Comparison of ENCODE assay signal across 16 cellular contexts in the genomic region with DNA sequence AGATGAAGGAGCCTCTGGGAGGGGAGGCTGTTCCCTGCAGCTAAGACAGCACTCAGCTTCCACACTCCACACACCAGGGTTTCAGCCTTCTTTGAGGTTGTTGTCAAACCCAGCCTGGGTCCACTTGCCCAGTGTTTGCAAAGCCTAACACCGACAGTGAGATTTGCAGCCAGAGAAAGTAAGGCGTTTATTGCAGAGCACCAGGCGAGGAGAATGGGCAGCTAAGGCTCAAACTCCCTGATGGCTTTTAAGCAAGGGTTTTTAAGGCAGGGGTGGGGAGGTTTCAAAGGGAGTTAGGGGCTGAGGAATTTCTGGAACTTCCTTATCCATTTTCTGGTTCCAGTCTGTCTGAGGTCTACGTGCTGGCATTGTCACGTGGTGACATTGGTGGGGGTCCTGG. TPM values are rescaled to one million over a fixed set of nuclear protein-coding genes. Genes with fewer than 3 reads are reported as not detected.
A peak's percentile ranks its signal among the peaks of the same experiment; 100 is the strongest.
DNase-seq lines count a peak whose midpoint lies in the region; ATAC-seq and TF ChIP-seq lines count a peak whose summit lies in the region.
"Had no signal": no experiment of that assay in that cellular context is flagged by ENCODE, and none has a peak within 500 bp of the region (broad histone marks: within the 10 kb centered on the region; RNA-seq: fewer than 3 reads in every experiment).

No MANE protein-coding gene starts in this region.

- no peak overlapping the region for H3K18ac ChIP-seq in H9 (ENCODE audit: insufficient read length, low read depth, low read length)

- no peaks in the 10 kb centered on the region for H3K27me3 Mint-ChIP-seq in CD4-positive, alpha-beta memory T cell
- no peaks in the 10 kb centered on the region for H3K27me3 Mint-ChIP-seq in H9 (ENCODE audit: low read depth)
- H3K27me3 Mint-ChIP-seq in activated naive CD8-positive, alpha-beta T cell treated with anti-CD3 and anti-CD28 coated beads, Interleukin-2, amount 10 ng/mL, durations not matched to agents 7 days and 5 days: no peaks in the 10 kb centered on the region
- H3K27me3 Mint-ChIP-seq in naive thymus-derived CD4-positive, alpha-beta T cell: no peaks in the 10 kb centered on the region

- H4K8ac ChIP-seq in H9 (replicated peaks; ENCODE audit: insufficient read length, low read depth, low read length): no peak overlapping the region

- H3K9me3 ChIP-seq in CD4-positive, alpha-beta memory T cell (ENCODE audit: control insufficient read depth in 1 of 2, low read length in 2 of 2): no peaks in the 10 kb centered on the region
- no peaks in the 10 kb centered on the region for H3K9me3 ChIP-seq in H9 (ENCODE audit: control insufficient read depth, low read depth, low read length)
- H3K9me3 ChIP-seq in naive thymus-derived CD4-positive, alpha-beta T cell (ENCODE audit: control insufficient read depth in 2 of 3, low read length in 3 of 3): no peaks in the 10 kb centered on the region
- H3K9me3 ChIP-seq: Peyer's patch, prostate gland, upper lobe of left lung had no signal

- no peak overlapping the region for H2BK120ac ChIP-seq in H9 (ENCODE audit: low read depth, low read length, poor library complexity, severe bottlenecking)

- H3K27ac Mint-ChIP-seq in CD4-positive, alpha-beta memory T cell: peak overlapping the region in 4 of 7 donors; percentile 17 to 81 (median 40)
- peak overlapping the region; percentile 85 to 90 (median 88) for H3K27ac Mint-ChIP-seq in H9
- H3K27ac Mint-ChIP-seq in activated naive CD8-positive, alpha-beta T cell treated with anti-CD3 and anti-CD28 coated beads, Interleukin-2, amount 10 ng/mL, durations not matched to agents 7 days and 5 days: no peak overlapping the region
- H3K27ac Mint-ChIP-seq in naive thymus-derived CD4-positive, alpha-beta T cell: peak overlapping the region; percentile 35 to 89 (median 72)

- no peak overlapping the region for H2BK5ac ChIP-seq in H9 (ENCODE audit: insufficient read length, low read length)

- no peak overlapping the region for H2BK20ac ChIP-seq in H9 (ENCODE audit: low read depth, low read length, poor library complexity, severe bottlenecking)

- H3K4me3 ChIP-seq in CD4-positive, alpha-beta memory T cell (ENCODE audit: low read length in 2 of 2): no peak overlapping the region
- no peak overlapping the region for H3K4me3 ChIP-seq in naive thymus-derived CD4-positive, alpha-beta T cell (ENCODE audit: low read length)
- H3K4me3 ChIP-seq: Peyer's patch, prostate gland, upper lobe of left lung had no signal

- H3K27ac ChIP-seq in CD4-positive, alpha-beta memory T cell (ENCODE audit: low read depth, low read length): no peak overlapping the region
- no peak overlapping the region for H3K27ac ChIP-seq in H9 (ENCODE audit: insufficient read length, low read depth, low read length)
- peak overlapping the region; percentile 34 for H3K27ac ChIP-seq in naive thymus-derived CD4-positive, alpha-beta T cell (ENCODE audit: low read depth, low read length)

- H3K4me3 Mint-ChIP-seq in CD4-positive, alpha-beta memory T cell: no peak overlapping the region
- H3K4me3 Mint-ChIP-seq in H9: no peak overlapping the region
- H3K4me3 Mint-ChIP-seq in activated naive CD8-positive, alpha-beta T cell treated with anti-CD3 and anti-CD28 coated beads, Interleukin-2, amount 10 ng/mL, durations not matched to agents 7 days and 5 days: no peak overlapping the region
- H3K4me3 Mint-ChIP-seq in naive thymus-derived CD4-positive, alpha-beta T cell: no peak overlapping the region

- no peak overlapping the region for H2AFZ ChIP-seq in H9 (ENCODE audit: low read length)

- no peak overlapping the region for H2BK15ac ChIP-seq in H9 (ENCODE audit: low read depth, low read length)

- H2AK5ac ChIP-seq in H9 (ENCODE audit: insufficient read length, low read length): no peak overlapping the region

- no peak for ATAC-seq in activated naive CD8-positive, alpha-beta T cell treated with anti-CD3 and anti-CD28 coated beads, Interleukin-2, amount 10 ng/mL, durations not matched to agents 7 days and 5 days (ENCODE audit: low read depth)
- ATAC-seq in naive thymus-derived CD4-positive, alpha-beta T cell: no peak
- ATAC-seq in omental fat pad (ENCODE audit: low FRiP score) (no peak), HG02840 (IDR thresholded peaks at IDR 0.05; ENCODE audit: low FRiP score, unreplicated experiment) (no peak), HG03095 (IDR thresholded peaks at IDR 0.05; ENCODE audit: unreplicated experiment) (no peak)

- H3K9me3 Mint-ChIP-seq in CD4-positive, alpha-beta memory T cell: no peaks in the 10 kb centered on the region
- no peaks in the 10 kb centered on the region for H3K9me3 Mint-ChIP-seq in H9
- H3K9me3 Mint-ChIP-seq in activated naive CD8-positive, alpha-beta T cell treated with anti-CD3 and anti-CD28 coated beads, Interleukin-2, amount 10 ng/mL, durations not matched to agents 7 days and 5 days: no peaks in the 10 kb centered on the region
- H3K9me3 Mint-ChIP-seq in naive thymus-derived CD4-positive, alpha-beta T cell: no peaks in the 10 kb centered on the region

- no CpG with 5 or more reads among the region's 5 CpGs for whole genome bisulfite sequencing in H9 (ENCODE audit: extremely low coverage, insufficient read length, low lambda C conversion rate)

- H3K27me3 ChIP-seq in CD4-positive, alpha-beta memory T cell (ENCODE audit: insufficient read depth, low read length): no peaks in the 10 kb centered on the region
- no peaks in the 10 kb centered on the region for H3K27me3 ChIP-seq in H9 (ENCODE audit: insufficient read depth, low read length)
- no peaks in the 10 kb centered on the region for H3K27me3 ChIP-seq in naive thymus-derived CD4-positive, alpha-beta T cell (ENCODE audit: control insufficient read depth in 2 of 2, insufficient read depth in 2 of 2, low read length in 2 of 2)
- H3K27me3 ChIP-seq: Peyer's patch, upper lobe of left lung had no signal

- peaks cover 12 to 21% of the 10 kb centered on the region in 2 donors for H3K36me3 Mint-ChIP-seq in CD4-positive, alpha-beta memory T cell
- peaks cover 30 to 49% (median 43%) of the 10 kb centered on the region in 3 experiments; a peak in 6 of 7 replicates for H3K36me3 Mint-ChIP-seq in H9 (ENCODE audit: insufficient read depth in 1 of 3, low read depth in 3 of 3)
- H3K36me3 Mint-ChIP-seq in activated naive CD8-positive, alpha-beta T cell treated with anti-CD3 and anti-CD28 coated beads, Interleukin-2, amount 10 ng/mL, durations not matched to agents 7 days and 5 days: peaks cover 5% of the 10 kb centered on the region
- H3K36me3 Mint-ChIP-seq in naive thymus-derived CD4-positive, alpha-beta T cell: peaks cover 0 to 26% (median 7%) of the 10 kb centered on the region in 5 donors

- H3K4me1 ChIP-seq in CD4-positive, alpha-beta memory T cell (ENCODE audit: insufficient read depth, low read length): peaks cover 39% of the 10 kb centered on the region
- peaks cover 12% of the 10 kb centered on the region; the same call in 1 of the 2 replicates for H3K4me1 ChIP-seq in H9 (ENCODE audit: insufficient read depth, low read length)
- peaks cover 8 to 36% of the 10 kb centered on the region in 2 donors for H3K4me1 ChIP-seq in naive thymus-derived CD4-positive, alpha-beta T cell (ENCODE audit: control insufficient read depth in 2 of 2, insufficient read depth in 2 of 2, low read length in 2 of 2)

- POLR2A ChIA-PET in CD4-positive, alpha-beta memory T cell (lab: Charles Lee; ENCODE audit: partially characterized antibody): interaction anchor here (0.5 to 2.0 kb wide), 4 partner anchors 8 to 178 kb away, joined by 3 to 6 read pairs (median 3); a partner anchor contains a TSS
- POLR2A ChIA-PET in activated naive CD8-positive, alpha-beta T cell treated with anti-CD3 and anti-CD28 coated beads, Interleukin-2, amount 10 ng/mL, durations not matched to agents 7 days and 5 days (lab: Charles Lee): interaction anchor here (1.7 kb wide), 1 partner anchor 30 kb away, joined by 4 read pairs; no protein-coding TSS in a partner anchor
- POLR2A ChIA-PET in naive thymus-derived CD4-positive, alpha-beta T cell (lab: Charles Lee): interaction anchor here (1.0 to 2.4 kb wide), 5 partner anchors 7 to 32 kb away, joined by 4 to 10 read pairs (median 7); a partner anchor contains a TSS

- intact Hi-C loops in CD4-positive, alpha-beta memory T cell (cut with micrococcal nuclease): no loop called here
- intact Hi-C loops in naive thymus-derived CD4-positive, alpha-beta T cell (cut with micrococcal nuclease): no loop called here

- CTCF ChIA-PET in CD4-positive, alpha-beta memory T cell (lab: Charles Lee; ENCODE audit: partially characterized antibody): interaction anchor here (1.4 kb wide), 1 partner anchor 19 kb away, joined by 6 read pairs; no protein-coding TSS in a partner anchor
- CTCF ChIA-PET in naive thymus-derived CD4-positive, alpha-beta T cell (lab: Charles Lee): interaction anchor here (0.6 to 1.7 kb wide), 2 partner anchors 19 to 1084 kb away, joined by 5 to 6 read pairs; no protein-coding TSS in a partner anchor

- H4K20me1 ChIP-seq in H9 (ENCODE audit: control insufficient read depth, insufficient read depth, insufficient read length): no peaks in the 10 kb centered on the region

- no peak overlapping the region for H3K4ac ChIP-seq in H9 (ENCODE audit: low read depth, low read length)

- no peak overlapping the region for H2BK12ac ChIP-seq in H9 (ENCODE audit: insufficient read length, low read depth, low read length)

- H3K56ac ChIP-seq in H9 (ENCODE audit: insufficient read length, low read depth, low read length): no peak overlapping the region

- H3K23ac ChIP-seq in H9 (ENCODE audit: insufficient read length, low read depth, low read length): no peak overlapping the region

- H3T11ph ChIP-seq in H9 (ENCODE audit: low read length): no peak overlapping the region

- no peak overlapping the region for H3K9ac ChIP-seq in H9 (ENCODE audit: extremely low read depth, insufficient read length, low read length)

- no peak overlapping the region for H4K91ac ChIP-seq in H9 (ENCODE audit: insufficient read length, low read depth, low read length)

- TF ChIP-seq CTCF in H9 (conservative IDR thresholded peaks at IDR 0.05) (no peak), omental fat pad (IDR thresholded peaks at IDR 0.05) (no peak)

- no peak for DNase-seq in CD4-positive, alpha-beta memory T cell
- DNase-seq in H9: no peak
- peak; percentile 13 for DNase-seq in activated naive CD8-positive, alpha-beta T cell treated with anti-CD3 and anti-CD28 coated beads, Interleukin-2, amount 10 ng/mL, durations not matched to agents 7 days and 5 days
- DNase-seq in naive thymus-derived CD4-positive, alpha-beta T cell: no peak
- DNase-seq in DMS79 treated with DMSO at 0.1 percent for 48 hours (lab: John Stamatoyannopoulos, UW): no peak
- DNase-seq in omental fat pad (ENCODE audit: low spot score): no peak
- DNase-seq: activated CD4-positive, CD25-positive, alpha-beta regulatory T cell treated with anti-CD3 and anti-CD28 coated beads, Interleukin-2, amount 50 U/mL, for 72 hours; C1 segment of cervical spinal cord; effector CD4-positive, alpha-beta T cell; KG1; NCI-H510A treated with DMSO at 0.1 percent for 48 hours; upper lobe of left lung had no signal

- H3K4me2 ChIP-seq in H9 (ENCODE audit: insufficient read depth, insufficient read length, low read length): no peak overlapping the region

- H4K5ac ChIP-seq in H9 (ENCODE audit: insufficient read length, low read depth, low read length): no peak overlapping the region

- H3K79me2 ChIP-seq in H9 (ENCODE audit: insufficient read depth, low read length): peaks cover 11% of the 10 kb centered on the region; the same call in 1 of the 2 replicates

- H3K4me1 Mint-ChIP-seq in CD4-positive, alpha-beta memory T cell: peaks cover 22 to 62% (median 41%) of the 10 kb centered on the region in 4 donors
- peaks cover 55 to 65% of the 10 kb centered on the region in 2 experiments for H3K4me1 Mint-ChIP-seq in H9
- peaks cover 30% of the 10 kb centered on the region for H3K4me1 Mint-ChIP-seq in activated naive CD8-positive, alpha-beta T cell treated with anti-CD3 and anti-CD28 coated beads, Interleukin-2, amount 10 ng/mL, durations not matched to agents 7 days and 5 days
- H3K4me1 Mint-ChIP-seq in naive thymus-derived CD4-positive, alpha-beta T cell: peaks cover 29 to 74% (median 63%) of the 10 kb centered on the region in 7 donors

- H3K36me3 ChIP-seq in CD4-positive, alpha-beta memory T cell (ENCODE audit: insufficient read depth, low read length): peaks cover 13% of the 10 kb centered on the region
- peaks cover 0 to 29% (median 2%) of the 10 kb centered on the region in 3 experiments for H3K36me3 ChIP-seq in naive thymus-derived CD4-positive, alpha-beta T cell (ENCODE audit: control insufficient read depth in 2 of 3, insufficient read depth in 3 of 3, low read length in 3 of 3)
- H3K36me3 ChIP-seq: prostate gland had no signal

- no peak overlapping the region for H3K14ac ChIP-seq in H9 (ENCODE audit: insufficient read depth, low read length)

- peaks cover 7% of the 10 kb centered on the region for H3K23me2 ChIP-seq in H9 (ENCODE audit: insufficient read length, low read depth, low read length, poor library complexity, severe bottlenecking)

- peaks cover 7% of the 10 kb centered on the region for H3K79me1 ChIP-seq in H9 (ENCODE audit: insufficient read depth, low read depth, low read length, poor library complexity, severe bottlenecking)

RNA-seq across cellular contexts. Expression of a gene that starts 4.7 kb away (rescaled TPM):
- total RNA-seq in CD4-positive, alpha-beta memory T cell: 1 to 10 TPM; 4.3 to 5.5 TPM
- polyA plus RNA-seq in CD4-positive, alpha-beta memory T cell: 1 to 10 TPM in 1 of 2 donors, under 1 TPM in 1; 0.67 to 7.6 TPM
- total RNA-seq in H9 (2021): 9.7 and 10.5 TPM in 2 replicates
- 1 to 10 TPM; 5.4 to 6.4 TPM for total RNA-seq in activated naive CD8-positive, alpha-beta T cell treated with anti-CD3 and anti-CD28 coated beads, Interleukin-2, amount 10 ng/mL, durations not matched to agents 7 days and 5 days
- total RNA-seq in naive thymus-derived CD4-positive, alpha-beta T cell: 1 to 10 TPM; 1.1 to 5.7 (median 4.3) TPM
- 1 to 10 TPM; 3.3 to 7.4 TPM for polyA plus RNA-seq in naive thymus-derived CD4-positive, alpha-beta T cell
- total RNA-seq in omental fat pad: 1 to 10 TPM in 3 of 4 donors, under 1 TPM in 1; 0.72 to 4.4 (median 1.4) TPM

RNA-seq across cellular contexts. Expression of a gene that starts 5.8 kb away (rescaled TPM):
- total RNA-seq in CD4-positive, alpha-beta memory T cell: 10 to 100 TPM; 72.0 to 78.5 TPM
- polyA plus RNA-seq in CD4-positive, alpha-beta memory T cell: 10 to 100 TPM; 29.4 to 62.1 TPM
- total RNA-seq in H9 (2021) (105 and 106 TPM in 2 replicates), omental fat pad (10 to 100 TPM; 40.6 to 55.7 (median 49.3) TPM)
- total RNA-seq in activated naive CD8-positive, alpha-beta T cell treated with anti-CD3 and anti-CD28 coated beads, Interleukin-2, amount 10 ng/mL, durations not matched to agents 7 days and 5 days: 10 to 100 TPM; 53.4 to 57.5 TPM
- 100 to 1,000 TPM in 1 of 5 experiments, 10 to 100 TPM in 4; 68.5 to 103 (median 79.7) TPM for total RNA-seq in naive thymus-derived CD4-positive, alpha-beta T cell
- 10 to 100 TPM; 46.7 to 77.0 TPM for polyA plus RNA-seq in naive thymus-derived CD4-positive, alpha-beta T cell

RNA-seq across cellular contexts. Expression of a gene that starts 33.0 kb away (rescaled TPM):
- not detected for total RNA-seq in CD4-positive, alpha-beta memory T cell
- polyA plus RNA-seq in CD4-positive, alpha-beta memory T cell: not detected
- total RNA-seq in H9 (2021) (59.9 and 60.9 TPM in 2 replicates), omental fat pad (100 to 1,000 TPM in 3 of 4 donors, 10 to 100 TPM in 1; 93.9 to 433 (median 218) TPM)
- total RNA-seq in activated naive CD8-positive, alpha-beta T cell treated with anti-CD3 and anti-CD28 coated beads, Interleukin-2, amount 10 ng/mL, durations not matched to agents 7 days and 5 days: not detected
- under 1 TPM in 1 of 5 experiments, not detected in 4; 0.38 TPM for total RNA-seq in naive thymus-derived CD4-positive, alpha-beta T cell
- not detected for polyA plus RNA-seq in naive thymus-derived CD4-positive, alpha-beta T cell

RNA-seq across cellular contexts. Expression of a gene that starts 51.1 kb away (rescaled TPM):
- 10 to 100 TPM; 13.0 to 17.8 TPM for total RNA-seq in CD4-positive, alpha-beta memory T cell
- 1 to 10 TPM; 3.6 to 8.6 TPM for polyA plus RNA-seq in CD4-positive, alpha-beta memory T cell
- total RNA-seq in H9 (2021): 1.2 and 2.2 TPM in 2 replicates
- total RNA-seq in activated naive CD8-positive, alpha-beta T cell treated with anti-CD3 and anti-CD28 coated beads, Interleukin-2, amount 10 ng/mL, durations not matched to agents 7 days and 5 days: 1 to 10 TPM; 6.4 to 7.0 TPM
- total RNA-seq in naive thymus-derived CD4-positive, alpha-beta T cell: 10 to 100 TPM in 3 of 5 experiments, 1 to 10 TPM in 2; 7.0 to 13.2 (median 10.6) TPM
- polyA plus RNA-seq in naive thymus-derived CD4-positive, alpha-beta T cell: 1 to 10 TPM; 4.8 to 6.2 TPM
- total RNA-seq in omental fat pad: 10 to 100 TPM in 1 of 4 donors, 1 to 10 TPM in 3; 1.1 to 12.9 (median 4.9) TPM

RNA-seq across cellular contexts. Expression of a gene that starts 51.3 kb away (rescaled TPM):
- total RNA-seq in CD4-positive, alpha-beta memory T cell: 10 to 100 TPM; 11.0 to 12.8 TPM
- polyA plus RNA-seq in CD4-positive, alpha-beta memory T cell: 10 to 100 TPM; 14.8 to 16.0 TPM
- total RNA-seq in H9 (2021) (24.4 and 27.4 TPM in 2 replicates), omental fat pad (10 to 100 TPM in 1 of 4 donors, 1 to 10 TPM in 3; 3.2 to 13.4 (median 8.6) TPM)
- total RNA-seq in activated naive CD8-positive, alpha-beta T cell treated with anti-CD3 and anti-CD28 coated beads, Interleukin-2, amount 10 ng/mL, durations not matched to agents 7 days and 5 days: 10 to 100 TPM; 16.6 to 17.2 TPM
- 10 to 100 TPM in 3 of 5 experiments, 1 to 10 TPM in 2; 8.3 to 30.0 (median 11.5) TPM for total RNA-seq in naive thymus-derived CD4-positive, alpha-beta T cell
- polyA plus RNA-seq in naive thymus-derived CD4-positive, alpha-beta T cell: 10 to 100 TPM; 18.2 to 21.6 TPM

Comparison
In these comparisons a context has a peak if more than half of its experiments do, and no peak if none do; other contexts are left out.
1. RNA of a gene that starts 33.0 kb away (total RNA-seq): 93.9 to 433 TPM in omental fat pad and 59.9 to 60.9 TPM in H9; 0.38 TPM in naive thymus-derived CD4-positive, alpha-beta T cell, not detected in CD4-positive, alpha-beta memory T cell and not detected in activated naive CD8-positive, alpha-beta T cell treated with anti-CD3 and anti-CD28 coated beads, Interleukin-2, amount 10 ng/mL, durations not matched to agents 7 days and 5 days; every median in the first group is over 10 times any median in the second.